Comparison of ENCODE assay signal across 28 cellular contexts in the genomic region with DNA sequence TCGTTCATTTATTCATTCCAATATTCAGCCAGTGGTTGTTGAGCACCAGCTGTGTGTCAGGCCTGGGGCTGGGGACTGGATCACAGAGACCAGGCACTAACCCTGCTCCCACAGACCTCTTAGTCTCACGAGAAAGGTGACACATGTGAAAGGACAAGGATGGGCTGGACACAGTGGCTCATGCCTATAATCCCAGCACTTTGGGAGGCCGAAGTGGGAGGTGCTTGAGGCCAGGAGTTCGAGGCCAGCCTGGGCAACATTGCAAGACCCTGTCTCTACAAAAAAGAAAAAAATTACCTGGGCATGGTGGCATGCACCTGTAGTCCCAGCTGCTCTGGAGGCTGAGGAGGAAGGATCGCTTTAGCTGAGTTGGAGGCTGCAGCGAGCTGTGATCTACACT.
DNase-seq lines count a peak whose midpoint lies in the region; ATAC-seq, FAIRE-seq and TF ChIP-seq lines count a peak whose summit lies in the region.
"Had no signal": no experiment of that assay in that cellular context is flagged by ENCODE, and none has a peak within 500 bp of the region (broad histone marks: within the 10 kb centered on the region; RNA-seq: fewer than 3 reads in every experiment).

No MANE protein-coding gene starts in this region.

- dilution Hi-C loops in IMR-90 (cut with HindIII; ENCODE audit: low sequenced_read_pairs, unreplicated experiment): no loop called here

- H3K9ac ChIP-seq in IMR-90 (ENCODE audit: low read depth, low read length) (no peak overlapping the region), kidney (ENCODE audit: low read length in 2 of 2) (no peak overlapping the region), skeletal muscle satellite cell (ENCODE audit: low read depth, low read length) (no peak overlapping the region)
- H3K9ac ChIP-seq: GM23248, SK-N-SH had no signal

- peaks cover 17 to 21% of the 10 kb centered on the region in 2 donors for H3K27me3 Mint-ChIP-seq in natural killer cell (ENCODE audit: low read depth in 2 of 2)

- TF ChIP-seq CTCF in IMR-90 (conservative IDR thresholded peaks at IDR 0.05; ENCODE audit: low read depth, low read length): no peak
- no peak for TF ChIP-seq CTCF in brain microvascular endothelial cell (IDR thresholded peaks at IDR 0.05; ENCODE audit: low read depth, low read length, missing control alignments)
- TF ChIP-seq CTCF in kidney (IDR thresholded peaks at IDR 0.05; ENCODE audit: borderline replicate concordance, extremely low read depth, insufficient read depth): no peak
- TF ChIP-seq CTCF in natural killer cell (IDR thresholded peaks at IDR 0.05): no peak

- in situ Hi-C loops in IMR-90 (cut with MboI; ENCODE audit: low sequenced_read_pairs): no loop called here
- in situ Hi-C loops in brain microvascular endothelial cell (cut with HindIII; ENCODE audit: low pct_ligation_motif_present, low sequenced_read_pairs): no loop called here

- H2BK5ac ChIP-seq in IMR-90 (ENCODE audit: low read depth, low read length, poor library complexity, severe bottlenecking): no peak overlapping the region

- H3K4me3 Mint-ChIP-seq in natural killer cell: no peak overlapping the region
- H3K4me3 Mint-ChIP-seq: activated T-cell treated with anti-CD3 and anti-CD28 coated beads, Interleukin-2, amount 50 U/mL, for 4 hours; nephron progenitor cell had no signal

- BruUV-seq in IMR-90 (replicated peaks; lab: Mats Ljungman, UMichigan): no TSS peak

- H4K20me1 ChIP-seq in IMR-90 (ENCODE audit: insufficient read depth, low read length): no peaks in the 10 kb centered on the region

- CTCF ChIA-PET in IMR-90 (lab: Yijun Ruan, JAX): no interaction called here

- H4K91ac ChIP-seq in IMR-90 (ENCODE audit: insufficient read depth, low read depth, low read length): no peak overlapping the region; the same call in 1 of the 2 replicates

- no peak overlapping the region for H2BK15ac ChIP-seq in IMR-90 (ENCODE audit: low read depth, low read length)

- no peak overlapping the region for H4K8ac ChIP-seq in IMR-90 (ENCODE audit: low read depth in 2 of 2, low read length in 2 of 2)

- no peak overlapping the region for H3K4ac ChIP-seq in IMR-90 (ENCODE audit: low read depth, low read length)

- H3K23ac ChIP-seq in IMR-90 (ENCODE audit: low read depth, low read length): no peak overlapping the region

- no peaks in the 10 kb centered on the region for H3K36me3 Mint-ChIP-seq in natural killer cell

- TF ChIP-seq POLR2A in IMR-90 (IDR thresholded peaks at IDR 0.05; ENCODE audit: low read depth, low read length): no peak

- peak overlapping the region; percentile 16; the same call in 1 of the 2 replicates for H2BK120ac ChIP-seq in IMR-90 (ENCODE audit: low read depth, low read length)

- DNase-seq in IMR-90 (no peak), brain microvascular endothelial cell (no peak), kidney (peak; percentile 51), natural killer cell (no peak)
- no peak for DNase-seq in stimulated activated naive CD4-positive, alpha-beta T cell (lab: John Stamatoyannopoulos, UW)
- DNase-seq: activated naive CD4-positive, alpha-beta T cell; activated T-cell treated with anti-CD3 and anti-CD28 coated beads, Interleukin-2, amount 50 U/mL, for 4 hours; AML-193; glutamatergic neuron; GM23248; midbrain; NCI-H1694; NCI-H2171; NCI-H526 treated with DMSO at 0.1 percent for 48 hours; nephron progenitor cell; psoas muscle; RPMI8226; SK-N-SH; stimulated activated CD4-positive, alpha-beta T cell treated with anti-CD3 and anti-CD28 coated beads, Interleukin-1b, Interleukin-23, amount 100 ng/mL, for 48 hours; T-helper 2 cell; upper lobe of right lung had no signal

- no peak for FAIRE-seq in kidney (lab: Jason Lieb, UNC)
- FAIRE-seq: bronchial epithelial cell, G401.6 had no signal

- H3K4me3 ChIP-seq in IMR-90 (ENCODE audit: insufficient read depth, low read depth, low read length): no peak overlapping the region
- H3K4me3 ChIP-seq in brain microvascular endothelial cell (ENCODE audit: low read depth, low read length): no peak overlapping the region
- no peak overlapping the region for H3K4me3 ChIP-seq in kidney (ENCODE audit: low read length in 2 of 2)
- H3K4me3 ChIP-seq in skeletal muscle satellite cell (ENCODE audit: low read length): no peak overlapping the region
- H3K4me3 ChIP-seq: coronary artery, GM23248, psoas muscle, skin epidermis, upper lobe of right lung had no signal

- H3K36me3 ChIP-seq in IMR-90 (ENCODE audit: control insufficient read depth, insufficient read depth, low read length) (no peaks in the 10 kb centered on the region), brain microvascular endothelial cell (replicated peaks) (no peaks in the 10 kb centered on the region), kidney (ENCODE audit: control insufficient read depth in 1 of 2, insufficient read depth in 2 of 2, low read length in 2 of 2) (no peaks in the 10 kb centered on the region), skeletal muscle satellite cell (ENCODE audit: insufficient read depth, low read length) (no peaks in the 10 kb centered on the region)
- H3K36me3 ChIP-seq: upper lobe of right lung had no signal

- H4K5ac ChIP-seq in IMR-90 (ENCODE audit: low read depth, low read length): no peak overlapping the region; the same call in 1 of the 2 replicates

- no peak overlapping the region for H3K18ac ChIP-seq in IMR-90 (ENCODE audit: low read depth, low read length)

- no peaks in the 10 kb centered on the region; the same call in 1 of the 2 replicates for H3K9me1 ChIP-seq in IMR-90 (ENCODE audit: insufficient read depth, low read length)

- intact Hi-C loops in IMR-90 (cut with micrococcal nuclease): no loop called here
- intact Hi-C loops in kidney (cut with DNase I): no loop called here
- intact Hi-C loops in natural killer cell (cut with micrococcal nuclease): no loop called here

- POLR2A ChIA-PET in IMR-90 (lab: Charles Lee; ENCODE audit: unreplicated experiment): no interaction called here

- H2AK5ac ChIP-seq in IMR-90 (ENCODE audit: low read depth, low read length): 0 out of 2 replicates have a peak overlapping the region, but pooled peaks have one; percentile 10

- 43% methylated on average over 1 of the region's 6 CpGs; no CpG with 5 or more reads in 1 of the 2 experiments for WGBS in IMR-90 (ENCODE audit: extremely low coverage in 2 of 2, insufficient read length in 1 of 2), 2 experiments

- H3K79me1 ChIP-seq in IMR-90 (ENCODE audit: low read depth in 1 of 2, low read length in 2 of 2): no peaks in the 10 kb centered on the region

- H3K27ac Mint-ChIP-seq in natural killer cell: no peak overlapping the region

- peak overlapping the region; percentile 13 for H3K27ac ChIP-seq in IMR-90 (ENCODE audit: insufficient read depth, low read length)
- H3K27ac ChIP-seq in brain microvascular endothelial cell: peak overlapping the region; percentile 91
- H3K27ac ChIP-seq in kidney (ENCODE audit: low read depth in 2 of 2, low read length in 2 of 2): peak overlapping the region; percentile 38 to 62
- H3K27ac ChIP-seq: GM23248, psoas muscle, skin epidermis, upper lobe of right lung had no signal

- TF ChIP-seq RAD21 in IMR-90 (IDR thresholded peaks at IDR 0.05; ENCODE audit: low read length): no peak

- no peak overlapping the region for H2AK9ac ChIP-seq in IMR-90 (replicated peaks; ENCODE audit: low read depth, low read length, poor library complexity)

- H3K4me2 ChIP-seq in IMR-90 (ENCODE audit: low read depth, low read length): no peak overlapping the region
- peak overlapping the region; percentile 40 for H3K4me2 ChIP-seq in skeletal muscle satellite cell (ENCODE audit: low read length)
- H3K4me2 ChIP-seq: SK-N-SH had no signal

- H3K14ac ChIP-seq in IMR-90 (replicated peaks; ENCODE audit: low read depth, low read length): no peak overlapping the region

- H3K9me3 Mint-ChIP-seq in natural killer cell: no peaks in the 10 kb centered on the region

- H3K27me3 ChIP-seq in IMR-90 (ENCODE audit: control insufficient read depth, insufficient read depth, low read length) (no peaks in the 10 kb centered on the region), brain microvascular endothelial cell (replicated peaks) (no peaks in the 10 kb centered on the region), skeletal muscle satellite cell (ENCODE audit: control insufficient read depth, insufficient read depth, low read length) (no peaks in the 10 kb centered on the region)
- H3K27me3 ChIP-seq: upper lobe of right lung had no signal

- H3K4me1 Mint-ChIP-seq in natural killer cell: peaks cover 6 to 10% of the 10 kb centered on the region in 2 donors

- no peak overlapping the region for H3K56ac ChIP-seq in IMR-90 (ENCODE audit: extremely low read depth, insufficient read depth, low read length)

- no peak for ATAC-seq in IMR-90 (ENCODE audit: low read depth)
- no peak for ATAC-seq in natural killer cell
- ATAC-seq in esophagus mucosa: no peak
- ATAC-seq in GM18868 (IDR thresholded peaks at IDR 0.05; ENCODE audit: unreplicated experiment): no peak
- ATAC-seq: activated T-cell treated with anti-CD3 and anti-CD28 coated beads, Interleukin-2, amount 50 U/mL, for 4 hours; psoas muscle had no signal

- H3K9me3 ChIP-seq in IMR-90 (ENCODE audit: control insufficient read depth, insufficient read depth, low read length): no peaks in the 10 kb centered on the region
- H3K9me3 ChIP-seq in kidney (ENCODE audit: control insufficient read depth in 1 of 2, low read length in 2 of 2): peaks cover 0 to 4% of the 10 kb centered on the region in 2 donors
- no peaks in the 10 kb centered on the region for H3K9me3 ChIP-seq in skeletal muscle satellite cell (replicated peaks; ENCODE audit: low read length)
- H3K9me3 ChIP-seq: psoas muscle, SK-N-SH, upper lobe of right lung had no signal

- no peak overlapping the region for H2BK20ac ChIP-seq in IMR-90 (ENCODE audit: low read depth, low read length)

- H2AFZ ChIP-seq in IMR-90 (replicated peaks; ENCODE audit: low read length, poor library complexity): no peak overlapping the region
- H2AFZ ChIP-seq: GM23248 had no signal

- H3K4me1 ChIP-seq in IMR-90 (ENCODE audit: control insufficient read depth, insufficient read depth, low read length): peaks cover 3% of the 10 kb centered on the region; the same call in 1 of the 2 replicates
- peaks cover 0 to 4% of the 10 kb centered on the region in 2 donors for H3K4me1 ChIP-seq in kidney (ENCODE audit: control insufficient read depth in 1 of 2, insufficient read depth in 1 of 2, low read depth in 1 of 2, low read length in 2 of 2)
- peaks cover 20% of the 10 kb centered on the region for H3K4me1 ChIP-seq in skeletal muscle satellite cell (ENCODE audit: control insufficient read depth, insufficient read depth, low read length)
- H3K4me1 ChIP-seq: psoas muscle, upper lobe of right lung had no signal

TF ChIP-seq in IMR-90, 13 proteins besides CTCF, POLR2A, EP300 and RAD21 (continues in another document):
- TF ChIP-seq, protein P1, sequence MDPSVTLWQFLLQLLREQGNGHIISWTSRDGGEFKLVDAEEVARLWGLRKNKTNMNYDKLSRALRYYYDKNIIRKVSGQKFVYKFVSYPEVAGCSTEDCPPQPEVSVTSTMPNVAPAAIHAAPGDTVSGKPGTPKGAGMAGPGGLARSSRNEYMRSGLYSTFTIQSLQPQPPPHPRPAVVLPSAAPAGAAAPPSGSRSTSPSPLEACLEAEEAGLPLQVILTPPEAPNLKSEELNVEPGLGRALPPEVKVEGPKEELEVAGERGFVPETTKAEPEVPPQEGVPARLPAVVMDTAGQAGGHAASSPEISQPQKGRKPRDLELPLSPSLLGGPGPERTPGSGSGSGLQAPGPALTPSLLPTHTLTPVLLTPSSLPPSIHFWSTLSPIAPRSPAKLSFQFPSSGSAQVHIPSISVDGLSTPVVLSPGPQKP (IDR thresholded peaks at IDR 0.05; ENCODE audit: borderline replicate concordance, low read depth, low read length): no peak

Comparison
In these comparisons a context has a peak if more than half of its experiments do, and no peak if none do; other contexts are left out.
1. H3K27ac ChIP-seq: peak in every context shown above with its lines; median percentile 91 in brain microvascular endothelial cell; 50 in kidney; 13 in IMR-90.